12 cellular contexts compared by ENCODE assay signal in genomic region chr19:45913874-45914830, GRCh38. TPM values are rescaled to one million over a fixed set of nuclear protein-coding genes. Genes with fewer than 3 reads are reported as not detected.
DNase-seq lines count a peak whose midpoint lies in the region; ATAC-seq and TF ChIP-seq lines count a peak whose summit lies in the region.
"Had no signal": no experiment of that assay in that cellular context is flagged by ENCODE, and none has a peak within 500 bp of the region (broad histone marks: within the 10 kb centered on the region; RNA-seq: fewer than 3 reads in every experiment).

Gene NANOS2, minus strand, starts transcription at chr19:45914778. Its CDS starts 85 bp downstream, at chr19:45914693.

- H3K27me3 ChIP-seq in A673 (replicated peaks; ENCODE audit: insufficient read depth, low read depth, low read length, poor library complexity) (peaks cover 14% of the 10 kb centered on the region), ascending aorta (no peaks in the 10 kb centered on the region)

- TF ChIP-seq POLR2A in GM18505 (IDR thresholded peaks at IDR 0.05; ENCODE audit: borderline replicate concordance, extremely low read depth, insufficient read depth, insufficient read length) = no peak

- H3K27ac ChIP-seq in A673 (ENCODE audit: low read depth, low read length, poor library complexity, severe bottlenecking) = no peak within 1 kb of the TSS
- H3K27ac ChIP-seq in ascending aorta = no peak within 1 kb of the TSS

- no peak within 1 kb of the TSS for H3K4me3 ChIP-seq in A673 (ENCODE audit: low read depth, low read length, poor library complexity, severe bottlenecking)
- no peak within 1 kb of the TSS for H3K4me3 ChIP-seq in ascending aorta

- DNase-seq in A673 (ENCODE audit: low spot score) = no peak
- DNase-seq in GM10266 (ENCODE audit: extremely low spot score) = no peak
- peak; percentile 53 for DNase-seq in SK-N-DZ (ENCODE audit: low spot score)
- DNase-seq in left cardiac atrium = peak; percentile 34
- DNase-seq in ascending aorta (ENCODE audit: low spot score in 2 of 2) = no peak
- no peak for DNase-seq in activated naive CD4-positive, alpha-beta T cell treated with Interleukin-2 at 50 U/mL for 16 hours

- TF ChIP-seq CTCF in A673 (conservative IDR thresholded peaks at IDR 0.05; ENCODE audit: low read depth, low read length) = peak; percentile 24
- peak; percentile 22 for TF ChIP-seq CTCF in GM10266 (IDR thresholded peaks at IDR 0.05; ENCODE audit: control insufficient read depth, insufficient read depth, low read depth, missing control alignments)
- TF ChIP-seq CTCF in ascending aorta (IDR thresholded peaks at IDR 0.05) = no peak

- no peaks in the 10 kb centered on the region for H3K4me1 ChIP-seq in A673 (ENCODE audit: insufficient read depth, low read length, poor library complexity, severe bottlenecking)
- no peaks in the 10 kb centered on the region for H3K4me1 ChIP-seq in ascending aorta

- POLR2A ChIA-PET in A673 (lab: Charles Lee; ENCODE audit: low non-redundant PET) = no interaction called here

- H3K36me3 ChIP-seq in A673 (ENCODE audit: insufficient read depth, low read length, poor library complexity, severe bottlenecking) (no peaks in the 10 kb centered on the region), ascending aorta (no peaks in the 10 kb centered on the region)

- no peaks in the 10 kb centered on the region for H3K9me3 ChIP-seq in A673 (ENCODE audit: low read depth, low read length, poor library complexity, severe bottlenecking)
- H3K9me3 ChIP-seq in ascending aorta = no peaks in the 10 kb centered on the region

- CTCF ChIA-PET in A673 (lab: Charles Lee) = no interaction called here

- peak in 1 of 2 donors; percentile 33 for ATAC-seq in left cardiac atrium
- ATAC-seq in HG02938 (IDR thresholded peaks at IDR 0.05; ENCODE audit: unreplicated experiment) = no peak
- no peak for ATAC-seq in GM18505 (IDR thresholded peaks at IDR 0.05; ENCODE audit: unreplicated experiment)
- ATAC-seq: left lobe of liver had no signal

- intact Hi-C loops in A673 (cut with micrococcal nuclease; ENCODE audit: unreplicated experiment) = no loop called here
- intact Hi-C loops in left cardiac atrium (cut with DNase I) = no loop called here
- intact Hi-C loops in ascending aorta (cut with DNase I) = no loop called here

- BruUV-seq in A673 (replicated peaks; lab: Mats Ljungman, UMichigan) = no TSS peak

RNA-seq across cellular contexts. Expression of gene NANOS2, which starts in this region (rescaled TPM):
- total RNA-seq in A673 (2021) = not detected in 2 replicates
- polyA plus RNA-seq in SK-N-DZ (2014; cell fraction: cytosol; rRNA removed) = not detected in 2 replicates
- not detected in 2 replicates for polyA plus RNA-seq in SK-N-DZ (2014; cell fraction: nucleus; rRNA removed)
- not detected for total RNA-seq in left cardiac atrium
- not detected for total RNA-seq in ascending aorta
- total RNA-seq: left lobe of liver, skeletal muscle tissue had no signal
- polyA plus RNA-seq: adipose tissue, esophagus had no signal

Comparison
In these comparisons a context has a peak if more than half of its experiments do, and no peak if none do; other contexts are left out.
1. Peak in DNase-seq in left cardiac atrium; RNA of the gene not detected or under 1 TPM.
2. CTCF ChIP-seq: peak in A673 (single experiment) and GM10266 (single experiment); none in ascending aorta (0 of 3).